ENCODE assay signal across 10 cellular contexts in the genomic region with DNA sequence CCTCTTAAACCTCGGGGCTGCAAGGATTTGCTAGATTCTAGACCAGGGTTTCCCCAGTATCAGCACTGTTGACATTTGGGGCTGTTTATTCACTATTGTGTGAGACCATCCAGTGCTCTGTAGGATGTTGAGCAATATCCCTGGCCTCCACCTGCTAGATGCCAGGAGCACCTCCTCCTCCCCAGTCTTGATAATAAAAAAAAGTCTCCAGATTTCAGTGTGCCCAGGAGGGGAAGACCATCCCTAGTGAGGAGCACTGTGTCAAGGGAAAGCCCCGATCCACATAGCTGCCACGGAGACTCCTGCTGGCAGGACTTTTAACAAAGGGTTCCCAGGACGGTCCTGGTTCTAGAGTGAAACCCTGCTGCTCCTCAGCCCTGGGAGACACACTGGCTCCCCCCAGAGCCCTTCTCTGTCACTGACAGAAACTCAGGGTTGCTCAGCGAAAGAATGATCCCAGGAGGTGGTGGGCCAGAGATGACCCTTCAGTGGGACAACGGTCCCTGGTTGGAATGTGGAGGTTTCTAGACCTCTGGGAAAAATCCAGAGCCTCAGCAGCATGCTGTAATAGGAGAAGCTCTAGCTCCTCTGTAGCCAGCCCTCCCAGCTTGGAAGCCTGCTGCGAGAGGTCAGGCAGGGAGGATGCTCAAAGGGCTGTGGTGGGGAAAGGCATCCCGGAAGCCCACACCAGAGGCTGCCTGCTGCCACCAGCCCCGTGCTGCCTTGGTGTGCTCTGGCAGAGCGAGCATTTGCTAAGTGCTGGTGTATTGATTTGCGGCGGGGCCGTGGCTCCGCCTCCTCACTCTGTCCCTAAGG. TPM values are rescaled to one million over a fixed set of nuclear protein-coding genes. Genes with fewer than 3 reads are reported as not detected.
A peak's percentile ranks its signal among the peaks of the same experiment; 100 is the strongest.
DNase-seq lines count a peak whose midpoint lies in the region; ATAC-seq and TF ChIP-seq lines count a peak whose summit lies in the region.
"Had no signal": no experiment of that assay in that cellular context is flagged by ENCODE, and none has a peak within 500 bp of the region (broad histone marks: within the 10 kb centered on the region; RNA-seq: fewer than 3 reads in every experiment).

No MANE protein-coding gene starts in this region.

- H3K9ac ChIP-seq in fibroblast of lung (ENCODE audit: insufficient read depth, low read length) = no peak overlapping the region

- TF ChIP-seq CTCF in GM12864 (IDR thresholded peaks at IDR 0.05; ENCODE audit: low read depth, low read length, missing control alignments) (peak; percentile 24), fibroblast of lung (conservative IDR thresholded peaks at IDR 0.05 in 1 of 2, IDR thresholded peaks at IDR 0.05 in 1 of 2; ENCODE audit: low read depth in 1 of 2, low read length in 2 of 2) (peak; percentile 41 to 45)

- no peak overlapping the region for H3K4me3 ChIP-seq in GM12864 (ENCODE audit: low read depth, low read length)
- no peak overlapping the region for H3K4me3 ChIP-seq in fibroblast of lung (replicated peaks in 1 of 4; ENCODE audit: control extremely low read depth in 1 of 4, insufficient read depth in 1 of 4, low read depth in 3 of 4, low read length in 4 of 4)

- DNase-seq in GM12864 (ENCODE audit: low read depth) (no peak), NCI-H69 (lab: John Stamatoyannopoulos, UW) (peak; percentile 41), fibroblast of lung (ENCODE audit: low read depth in 2 of 2) (peak; percentile 53 to 59), retina (peak; percentile 79)
- no peak for DNase-seq in stimulated activated CD4-positive, alpha-beta T cell treated with anti-CD3 and anti-CD28 coated beads, Interleukin-4, amount 100 ng/mL, for 24 hours
- no peak for DNase-seq in activated T-cell treated with anti-CD3 and anti-CD28 coated beads, Interleukin-2, amount 50 U/mL, for 48 hours
- no peak for DNase-seq in stimulated activated CD4-positive, alpha-beta T cell treated with anti-CD3 and anti-CD28 coated beads, Interleukin-1b, Interleukin-23, amount 100 ng/mL, for 48 hours
- DNase-seq: activated naive CD8-positive, alpha-beta T cell treated with anti-CD3 and anti-CD28 coated beads, Interleukin-2, amount 10 ng/mL, durations not matched to agents 7 days and 5 days had no signal

- peaks cover 20% of the 10 kb centered on the region for H3K4me1 ChIP-seq in fibroblast of lung (ENCODE audit: control insufficient read depth, extremely low read depth, insufficient read depth, low read length)

- peaks cover 33% of the 10 kb centered on the region for H3K36me3 ChIP-seq in fibroblast of lung (ENCODE audit: control insufficient read depth, insufficient read depth, low read length)

- H3K9me3 ChIP-seq in fibroblast of lung (ENCODE audit: control insufficient read depth, insufficient read depth, low read depth, low read length) = no peaks in the 10 kb centered on the region

- H3K27me3 ChIP-seq in fibroblast of lung (ENCODE audit: control insufficient read depth, insufficient read depth, low read length) = no peaks in the 10 kb centered on the region

- H4K20me1 ChIP-seq in fibroblast of lung (ENCODE audit: control insufficient read depth, extremely low read depth, insufficient read depth, low read length) = no peaks in the 10 kb centered on the region

- H2AFZ ChIP-seq in fibroblast of lung (ENCODE audit: low read length) = no peak overlapping the region

- ATAC-seq in HG02870 (IDR thresholded peaks at IDR 0.05; ENCODE audit: unreplicated experiment) = no peak

- H3K4me2 ChIP-seq in fibroblast of lung (ENCODE audit: extremely low read depth, insufficient read depth, low read length) = peak overlapping the region; percentile 17

- no peak overlapping the region for H3K27ac ChIP-seq in fibroblast of lung (ENCODE audit: insufficient read depth, low read length)
- H3K27ac ChIP-seq: HL-60 had no signal

- peaks cover 6% of the 10 kb centered on the region for H3K79me2 ChIP-seq in fibroblast of lung (ENCODE audit: control insufficient read depth, insufficient read depth, low read length)

RNA-seq across cellular contexts. Expression of gene LYL1, which starts 20.3 kb away (rescaled TPM):
- total RNA-seq in fibroblast of lung = under 0.01 and 1.2 TPM in 2 replicates
- 0.26 and 0.30 TPM in 2 replicates for polyA plus RNA-seq in fibroblast of lung
- polyA plus RNA-seq in fibroblast of lung (2012) = 0.50 and 0.96 TPM in 2 replicates
- 0.22 TPM in 1 of 2 replicates, not detected in the other for polyA minus RNA-seq in fibroblast of lung (ENCODE audit: low replicate concordance)

RNA-seq across cellular contexts. Expression of gene TRMT1, which starts 34.1 kb away (rescaled TPM):
- 20.3 and 21.8 TPM in 2 replicates for total RNA-seq in fibroblast of lung
- 12.2 and 17.9 TPM in 2 replicates for polyA plus RNA-seq in fibroblast of lung
- polyA plus RNA-seq in fibroblast of lung (2012) = 12.4 and 24.1 TPM in 2 replicates
- 24.9 and 36.2 TPM in 2 replicates for polyA minus RNA-seq in fibroblast of lung (ENCODE audit: low replicate concordance)

RNA-seq across cellular contexts. Expression of gene NACC1, which starts 35.7 kb away (rescaled TPM):
- 24.7 and 31.9 TPM in 2 replicates for total RNA-seq in fibroblast of lung
- 33.5 and 64.7 TPM in 2 replicates for polyA plus RNA-seq in fibroblast of lung
- polyA plus RNA-seq in fibroblast of lung (2012) = 38.6 and 61.6 TPM in 2 replicates
- 78.1 and 116 TPM in 2 replicates for polyA minus RNA-seq in fibroblast of lung (ENCODE audit: low replicate concordance)

Comparison
In these comparisons a context has a peak if more than half of its experiments do, and no peak if none do; other contexts are left out.
1. DNase-seq: peak in NCI-H69 (single experiment), fibroblast of lung (2 of 2) and retina (single experiment); none in GM12864 (single experiment), stimulated activated CD4-positive, alpha-beta T cell treated with anti-CD3 and anti-CD28 coated beads, Interleukin-4, amount 100 ng/mL, for 24 hours (single experiment), activated T-cell treated with anti-CD3 and anti-CD28 coated beads, Interleukin-2, amount 50 U/mL, for 48 hours (0 of 2) and stimulated activated CD4-positive, alpha-beta T cell treated with anti-CD3 and anti-CD28 coated beads, Interleukin-1b, Interleukin-23, amount 100 ng/mL, for 48 hours (single experiment).